Comparison of ENCODE assay signal across 13 cellular contexts in genomic region chr15:99718421-99718820, GRCh38. TPM values are rescaled to one million over a fixed set of nuclear protein-coding genes. Genes with fewer than 3 reads are reported as not detected.
A peak's percentile ranks its signal among the peaks of the same experiment; 100 is the strongest.
DNase-seq lines count a peak whose midpoint lies in the region; ATAC-seq and TF ChIP-seq lines count a peak whose summit lies in the region.
"Had no signal": no experiment of that assay in that cellular context is flagged by ENCODE, and none has a peak within 500 bp of the region (broad histone marks: within the 10 kb centered on the region; RNA-seq: fewer than 3 reads in every experiment).

No MANE protein-coding gene starts in this region.

- H3F3A ChIP-seq in Loucy (ENCODE audit: low read depth), result 0 out of 2 replicates have a peak, but pooled peaks cover 5% of the 10 kb centered on the region

- H3K27me3 ChIP-seq in Loucy (ENCODE audit: insufficient read depth, low read length, poor library complexity, severe bottlenecking), result no peaks in the 10 kb centered on the region
- H3K27me3 ChIP-seq in gastroesophageal sphincter, result no peaks in the 10 kb centered on the region
- H3K27me3 ChIP-seq: Peyer's patch had no signal

- H3K79me2 ChIP-seq in Loucy (ENCODE audit: insufficient read depth, low read length), result no peaks in the 10 kb centered on the region

- H3K4me2 ChIP-seq in Loucy (ENCODE audit: low read depth, low read length, poor library complexity, severe bottlenecking), result peak overlapping the region; percentile 20

- ATAC-seq in left ventricle myocardium superior (peak; percentile 36), Right ventricle myocardium superior (ENCODE audit: poor library complexity) (no peak), gastroesophageal sphincter (peak; percentile 49), GM19395 (IDR thresholded peaks at IDR 0.05; ENCODE audit: unreplicated experiment) (no peak)
- ATAC-seq: HepG2 had no signal

- no peak for TF ChIP-seq CTCF in Loucy (conservative IDR thresholded peaks at IDR 0.05; ENCODE audit: low read length)
- TF ChIP-seq CTCF in gastroesophageal sphincter (IDR thresholded peaks at IDR 0.05), result no peak

- peak overlapping the region in 2 of 4 donors; percentile 45 to 69 for H3K27ac ChIP-seq in gastroesophageal sphincter
- H3K27ac ChIP-seq: Peyer's patch had no signal

- H3K9me3 ChIP-seq in Loucy (ENCODE audit: insufficient read depth, low read depth, low read length), result no peaks in the 10 kb centered on the region
- no peaks in the 10 kb centered on the region for H3K9me3 ChIP-seq in gastroesophageal sphincter
- H3K9me3 ChIP-seq: Peyer's patch had no signal

- H3K36me3 ChIP-seq in Loucy (ENCODE audit: insufficient read depth, low read length) (peaks cover 11% of the 10 kb centered on the region; the same call in 1 of the 2 replicates), gastroesophageal sphincter (peaks cover 0 to 12% of the 10 kb centered on the region in 2 donors)

- no peak for TF ChIP-seq POLR2A in gastroesophageal sphincter (IDR thresholded peaks at IDR 0.05)

- H4K20me1 ChIP-seq in Loucy (ENCODE audit: insufficient read depth, low read length, poor library complexity, severe bottlenecking), result no peaks in the 10 kb centered on the region

- intact Hi-C loops in left ventricle myocardium superior (cut with micrococcal nuclease), result no loop called here
- intact Hi-C loops in Right ventricle myocardium superior (cut with DNase I), result no loop called here

- no peaks in the 10 kb centered on the region for H3K9me2 ChIP-seq in Loucy (replicated peaks; ENCODE audit: low read depth, low read length)

- H3K4me3 ChIP-seq in Loucy (ENCODE audit: low read length, poor library complexity, severe bottlenecking) (no peak overlapping the region), gastroesophageal sphincter (no peak overlapping the region)
- H3K4me3 ChIP-seq: Peyer's patch had no signal

- TF ChIP-seq EP300 in gastroesophageal sphincter (IDR thresholded peaks at IDR 0.05), result no peak

- DNase-seq in left ventricle myocardium superior (no peak), Right ventricle myocardium superior (no peak), H4 (ENCODE audit: low spot score) (no peak), NCI-H2171 (lab: John Stamatoyannopoulos, UW) (no peak)
- DNase-seq: NCI-H1436, NCI-H2029 treated with DMSO at 0.1 percent for 48 hours, NCI-H226, Peyer's patch, SHP77 treated with DMSO at 0.1 percent for 48 hours had no signal

- peaks cover 25% of the 10 kb centered on the region for H3K4me1 ChIP-seq in Loucy (ENCODE audit: insufficient read depth, low read length, poor library complexity, severe bottlenecking)
- peaks cover 0 to 39% (median 18%) of the 10 kb centered on the region in 3 donors for H3K4me1 ChIP-seq in gastroesophageal sphincter

- WGBS in gastroesophageal sphincter (ENCODE audit: low coverage in 1 of 2), 2 donors, result 43 to 66% methylated on average over 3 to 4 of the region's 4 CpGs

- H3K9ac ChIP-seq in Loucy (ENCODE audit: low read depth, low read length, poor library complexity, severe bottlenecking), result no peak overlapping the region

- H2AFZ ChIP-seq in Loucy (ENCODE audit: low read length), result no peak overlapping the region

RNA-seq across cellular contexts. Expression of gene LYSMD4, which starts 14.8 kb away (rescaled TPM):
- total RNA-seq in left ventricle myocardium superior (10.1 TPM), Right ventricle myocardium superior (9.8 TPM), gastroesophageal sphincter (10 to 100 TPM in 3 of 4 donors, 1 to 10 TPM in 1; 7.6 to 18.7 (median 13.6) TPM)
- total RNA-seq in H4 (2014; rRNA removed; shearing (Covaris generic)), result 4.0 and 5.7 TPM in 2 replicates

Comparison
In these comparisons a context has a peak if more than half of its experiments do, and no peak if none do; other contexts are left out.
1. ATAC-seq: peak in left ventricle myocardium superior (single experiment) and gastroesophageal sphincter (single experiment); none in Right ventricle myocardium superior (single experiment) and GM19395 (single experiment).